Comparison of ENCODE assay signal across 15 cellular contexts in the genomic region with DNA sequence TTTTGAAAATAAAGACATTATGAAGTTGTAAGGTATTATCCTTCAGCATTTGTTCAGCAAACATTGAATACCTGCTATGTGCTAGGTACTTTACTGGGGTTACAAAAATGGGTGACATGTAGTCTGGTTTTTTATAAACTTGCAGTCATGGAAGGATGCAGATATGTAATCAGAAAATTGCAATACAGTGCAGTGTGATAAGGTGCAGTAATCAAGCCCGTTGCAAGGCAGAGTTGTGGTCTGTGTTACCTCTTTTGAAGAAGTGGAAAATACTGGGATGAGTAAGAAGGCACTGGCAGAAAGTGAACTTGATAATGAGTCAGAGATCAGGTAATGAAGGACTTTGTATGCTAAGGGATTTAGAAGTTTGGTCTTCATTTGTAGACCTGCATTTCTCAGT. TPM values are rescaled to one million over a fixed set of nuclear protein-coding genes. Genes with fewer than 3 reads are reported as not detected.
DNase-seq lines count a peak whose midpoint lies in the region; ATAC-seq, FAIRE-seq and TF ChIP-seq lines count a peak whose summit lies in the region.
"Had no signal": no experiment of that assay in that cellular context is flagged by ENCODE, and none has a peak within 500 bp of the region (broad histone marks: within the 10 kb centered on the region; RNA-seq: fewer than 3 reads in every experiment).

No MANE protein-coding gene starts in this region.

- peak overlapping the region; percentile 63 for H3K4me2 ChIP-seq in K562 (ENCODE audit: insufficient read depth, low read length)

- BruUV-seq in K562 (replicated peaks; lab: Mats Ljungman, UMichigan) = no TSS peak

- H3K9me3 Mint-ChIP-seq in stimulated activated memory B cell treated with anti-CD40 and anti-IgM and Interleukin-4, amounts not matched to agents 10 μg/mL and 1 μg/mL and 100 μg/mL, for 72 hours = no peaks in the 10 kb centered on the region

- no peak for FAIRE-seq in K562 (lab: Jason Lieb, UNC)

- no peak overlapping the region for H2AFZ ChIP-seq in K562 (ENCODE audit: low read depth, low read length)

- peaks cover 31% of the 10 kb centered on the region for H3K36me3 Mint-ChIP-seq in stimulated activated memory B cell treated with anti-CD40 and anti-IgM and Interleukin-4, amounts not matched to agents 10 μg/mL and 1 μg/mL and 100 μg/mL, for 72 hours

- H3K36me3 ChIP-seq in K562 (ENCODE audit: control insufficient read depth, insufficient read depth, low read length) = peaks cover 83% of the 10 kb centered on the region

- DNase-seq in activated naive CD4-positive, alpha-beta T cell treated with Interleukin-2 at 50 U/mL for 16 hours = peak; percentile 25
- no peak for DNase-seq in activated naive CD4-positive, alpha-beta T cell (lab: John Stamatoyannopoulos, UW)
- DNase-seq in M059J (ENCODE audit: low read depth) = peak; percentile 56
- peak in 2 of 4 experiments; percentile 44 to 63 for DNase-seq in K562 (ENCODE audit: extremely low read depth in 1 of 4, low spot score in 3 of 4)
- no peak for DNase-seq in NCI-H345 (lab: John Stamatoyannopoulos, UW)
- no peak for DNase-seq in AG20443 (ENCODE audit: low spot score)
- no peak for DNase-seq in HEK293T (ENCODE audit: extremely low spot score)
- DNase-seq: central memory CD4-positive, alpha-beta T cell; mucosa of descending colon; NCI-H1436 treated with DMSO at 0.1 percent for 48 hours had no signal

- peak; percentile 75 for ATAC-seq in K562
- peak; percentile 92 for ATAC-seq in stimulated activated memory B cell treated with anti-CD40 and anti-IgM and Interleukin-4, amounts not matched to agents 10 μg/mL and 1 μg/mL and 100 μg/mL, for 72 hours
- ATAC-seq: mucosa of descending colon had no signal

- H3K4me1 ChIP-seq in K562 (replicated peaks in 1 of 2; ENCODE audit: control insufficient read depth in 2 of 2, insufficient read depth in 2 of 2, low read length in 2 of 2) = peaks cover 0 to 25% of the 10 kb centered on the region in 2 experiments; a peak in 4 of 5 replicates

- H3K27me3 Mint-ChIP-seq in stimulated activated memory B cell treated with anti-CD40 and anti-IgM and Interleukin-4, amounts not matched to agents 10 μg/mL and 1 μg/mL and 100 μg/mL, for 72 hours = no peaks in the 10 kb centered on the region

- WGBS in K562 (ENCODE audit: insufficient coverage, low coverage, missing lambda C conversion rate) = 0% methylated on average over 1 of the region's 1 CpG

- H3K4me3 Mint-ChIP-seq in stimulated activated memory B cell treated with anti-CD40 and anti-IgM and Interleukin-4, amounts not matched to agents 10 μg/mL and 1 μg/mL and 100 μg/mL, for 72 hours = no peak overlapping the region

- TF ChIP-seq POLR2A in K562 (conservative IDR thresholded peaks at IDR 0.05) = no peak

- TF ChIP-seq CTCF in K562 (IDR thresholded peaks at IDR 0.05 in 2 of 3, conservative IDR thresholded peaks at IDR 0.05 in 1 of 3; ENCODE audit: insufficient read depth in 2 of 3, low read depth in 1 of 3, low read length in 3 of 3) = no peak

- peak overlapping the region; percentile 20; the same call in 2 of the 3 replicates for H3K27ac ChIP-seq in K562 (ENCODE audit: extremely low read depth, low read depth, low read length)
- H3K27ac ChIP-seq: esophagus muscularis mucosa had no signal

- H3K27me3 ChIP-seq in K562 (ENCODE audit: control insufficient read depth in 2 of 2, insufficient read depth in 2 of 2, low read length in 2 of 2) = no peaks in the 10 kb centered on the region
- H3K27me3 ChIP-seq: esophagus muscularis mucosa had no signal

- peaks cover 19% of the 10 kb centered on the region for H3K4me1 Mint-ChIP-seq in stimulated activated memory B cell treated with anti-CD40 and anti-IgM and Interleukin-4, amounts not matched to agents 10 μg/mL and 1 μg/mL and 100 μg/mL, for 72 hours

- peaks cover 97% of the 10 kb centered on the region for H3K79me2 ChIP-seq in K562 (ENCODE audit: control insufficient read depth, insufficient read depth, low read length)

- peak; percentile 67; the same call in 1 of the 2 replicates for TF ChIP-seq EP300 in K562 (IDR thresholded peaks at IDR 0.05; ENCODE audit: low read length)

- intact Hi-C loops in K562 (cut with micrococcal nuclease) = no loop called here

- peaks cover 5% of the 10 kb centered on the region for H3K9me1 ChIP-seq in K562 (ENCODE audit: control insufficient read depth, insufficient read depth, low read length)

- peaks cover 19% of the 10 kb centered on the region for H4K20me1 ChIP-seq in K562 (replicated peaks; ENCODE audit: control insufficient read depth, insufficient read depth, low read length)

- CTCF ChIA-PET in K562 (lab: Yijun Ruan, JAX; ENCODE audit: low intra/inter-chr PET ratio) = no interaction called here
- CTCF ChIA-PET in HEK293T (lab: Yijun Ruan, JAX) = no interaction called here

- no peak overlapping the region for H3K9ac ChIP-seq in K562 (ENCODE audit: insufficient read depth in 1 of 2, low read depth in 2 of 2, low read length in 2 of 2)

- no peak overlapping the region for H3K27ac Mint-ChIP-seq in stimulated activated memory B cell treated with anti-CD40 and anti-IgM and Interleukin-4, amounts not matched to agents 10 μg/mL and 1 μg/mL and 100 μg/mL, for 72 hours

- H3K4me3 ChIP-seq in K562 = no peak overlapping the region
- H3K4me3 ChIP-seq: esophagus muscularis mucosa, mucosa of descending colon had no signal

- in situ Hi-C loops in K562 (cut with MboI) = no loop called here

- TF ChIP-seq RAD21 in K562 (CRISPR knock-in tag; conservative IDR thresholded peaks at IDR 0.05 in 1 of 2, IDR thresholded peaks at IDR 0.05 in 1 of 2) = no peak

- POLR2A ChIA-PET in K562 (lab: Yijun Ruan, JAX) = no interaction called here
- POLR2A ChIA-PET in HEK293T (lab: Yijun Ruan, JAX) = no interaction called here

- H3K9me3 ChIP-seq in K562 (replicated peaks; ENCODE audit: control insufficient read depth, insufficient read depth, low read depth, low read length) = no peaks in the 10 kb centered on the region
- H3K9me3 ChIP-seq: esophagus muscularis mucosa, mucosa of descending colon had no signal

TF ChIP-seq in K562, 482 proteins besides CTCF, POLR2A, EP300 and RAD21 (continues in another document):
- 0 out of 2 replicates have a peak, but pooled peaks have one; percentile 24 for TF ChIP-seq SPI1 (IDR thresholded peaks at IDR 0.05; ENCODE audit: borderline replicate concordance, low read depth, low read length)
- peak; percentile 45; the same call in 1 of the 2 replicates for TF ChIP-seq POLR2AphosphoS5 (IDR thresholded peaks at IDR 0.05; ENCODE audit: control insufficient read depth, insufficient read depth, low read depth, low read length)
- TF ChIP-seq PML (IDR thresholded peaks at IDR 0.05; ENCODE audit: low read length) = 0 out of 2 replicates have a peak, but pooled peaks have one; percentile 26
- peak; percentile 86 for TF ChIP-seq TCF3 (CRISPR knock-in tag; IDR thresholded peaks at IDR 0.05)

TF ChIP-seq in HEK293T, 16 proteins besides CTCF, POLR2A, EP300 and RAD21 (continues in another document):
- TF ChIP-seq L3MBTL2 (conservative IDR thresholded peaks at IDR 0.05) = no peak
- no peak for TF ChIP-seq LEF1 (IDR thresholded peaks at IDR 0.05; ENCODE audit: borderline replicate concordance)
- TF ChIP-seq SP1 (IDR thresholded peaks at IDR 0.05) = no peak
- no peak for TF ChIP-seq CTBP1 (IDR thresholded peaks at IDR 0.05; ENCODE audit: borderline replicate concordance)
- TF ChIP-seq ZNF384 (IDR thresholded peaks at IDR 0.05) = no peak
- TF ChIP-seq SUZ12 (IDR thresholded peaks at IDR 0.05) = no peak
- TF ChIP-seq BHLHE40 (IDR thresholded peaks at IDR 0.05; ENCODE audit: borderline replicate concordance) = no peak
- no peak for TF ChIP-seq FOXA1 (IDR thresholded peaks at IDR 0.05)
- no peak for TF ChIP-seq NFRKB (IDR thresholded peaks at IDR 0.05)
- TF ChIP-seq ARNT (IDR thresholded peaks at IDR 0.05) = no peak
- TF ChIP-seq ELF4 (IDR thresholded peaks at IDR 0.05) = no peak

RNA-seq across cellular contexts. Expression of gene FBXO7, which starts 8.1 kb away (rescaled TPM):
- 84.5 and 91.6 TPM in 2 replicates for total RNA-seq in M059J (2014; rRNA removed; shearing (Covaris generic))
- 43.4 and 97.2 TPM in 2 replicates for total RNA-seq in K562 (2011; cell fraction: chromatin; rRNA removed; ENCODE audit: low replicate concordance)
- total RNA-seq in K562 (2011; cell fraction: nucleolus; rRNA removed) = 28.3 and 35.4 TPM in 2 replicates
- 62.3 and 85.1 TPM in 2 replicates for total RNA-seq in K562 (2011; cell fraction: nucleoplasm; rRNA removed)
- total RNA-seq in K562 (2014; rRNA removed) = 72.5 and 77.3 TPM in 2 replicates
- total RNA-seq in K562 (2014; rRNA removed; fragmentation: Illumina TruSeq; extraction: Trizol) = 114 and 123 TPM in 2 replicates
- 103 and 107 TPM in 2 replicates for total RNA-seq in K562 (2015; rRNA removed; fragmentation: Illumina TruSeq; extraction: Trizol)
- total RNA-seq in K562 (2021) = 85.2 and 94.0 TPM in 2 replicates
- polyA plus RNA-seq in K562 (2011; rRNA removed) = 162 and 169 TPM in 2 replicates
- 131 and 186 TPM in 2 replicates for polyA plus RNA-seq in K562 (2011; cell fraction: cytosol; rRNA removed)
- polyA plus RNA-seq in K562 (2011; cell fraction: nucleus; rRNA removed) = 86.0 and 126 TPM in 2 replicates
- 73.4 and 85.3 TPM in 2 replicates for polyA plus RNA-seq in K562 (2012)
- polyA plus RNA-seq in K562 (2014; fragmentation: Illumina TruSeq; extraction: Trizol) = 126 and 146 TPM in 2 replicates
- 10 to 100 TPM; 34.0 to 45.5 TPM for polyA plus RNA-seq in K562 (2014; fragmentation: Nextera tagmentation; extraction: Ambion mirVana)
- 82.4 and 89.0 TPM in 2 replicates for polyA plus RNA-seq in K562 (2014; rRNA removed)
- polyA minus RNA-seq in K562 (2011; rRNA and poly(A)+ RNA removed) = 181 and 215 TPM in 2 replicates
- polyA minus RNA-seq in K562 (2011; cell fraction: cytosol; rRNA and poly(A)+ RNA removed) = 69.9 TPM in 2 replicates
- 32.0 and 62.6 TPM in 2 replicates for polyA minus RNA-seq in K562 (2011; cell fraction: nucleus; rRNA and poly(A)+ RNA removed)

RNA-seq across cellular contexts. Expression of gene BPIFC, which starts 18.5 kb away (rescaled TPM):
- not detected in 2 replicates for total RNA-seq in M059J (2014; rRNA removed; shearing (Covaris generic))
- total RNA-seq in K562 (2011; cell fraction: chromatin; rRNA removed; ENCODE audit: low replicate concordance) = not detected in 2 replicates
- not detected in 2 replicates for total RNA-seq in K562 (2011; cell fraction: nucleolus; rRNA removed)
- not detected in 2 replicates for total RNA-seq in K562 (2011; cell fraction: nucleoplasm; rRNA removed)
- total RNA-seq in K562 (2014; rRNA removed) (not detected in 2 replicates), K562 (2014; rRNA removed; fragmentation: Illumina TruSeq; extraction: Trizol) (not detected in 2 replicates), K562 (2015; rRNA removed; fragmentation: Illumina TruSeq; extraction: Trizol) (not detected in 2 replicates), K562 (2021) (not detected in 2 replicates)
- polyA plus RNA-seq in K562 (2011; rRNA removed) (not detected in 2 replicates), K562 (2014; fragmentation: Illumina TruSeq; extraction: Trizol) (not detected in 2 replicates), K562 (2014; fragmentation: Nextera tagmentation; extraction: Ambion mirVana) (not detected), K562 (2014; rRNA removed) (not detected in 2 replicates)
- not detected in 2 replicates for polyA plus RNA-seq in K562 (2011; cell fraction: cytosol; rRNA removed)
- polyA plus RNA-seq in K562 (2011; cell fraction: nucleus; rRNA removed) = not detected in 2 replicates
- not detected in 2 replicates for polyA plus RNA-seq in K562 (2012)
- not detected in 2 replicates for polyA minus RNA-seq in K562 (2011; rRNA and poly(A)+ RNA removed)
- polyA minus RNA-seq in K562 (2011; cell fraction: cytosol; rRNA and poly(A)+ RNA removed) = not detected in 2 replicates
- polyA minus RNA-seq in K562 (2011; cell fraction: nucleus; rRNA and poly(A)+ RNA removed) = not detected in 2 replicates
- total RNA-seq: esophagus muscularis mucosa; mucosa of descending colon; pulmonary artery endothelial cell; T-helper 1 cell treated with Interleukin-12 subunit alpha and Interleukin-12 subunit beta and Interleukin-4 antibody, amounts not matched to agents 30 ng/mL and 1 ng/mL, for 36 hours; ureter had no signal

Comparison
In these comparisons a context has a peak if more than half of its experiments do, and no peak if none do; other contexts are left out.
1. DNase-seq: peak in activated naive CD4-positive, alpha-beta T cell treated with Interleukin-2 at 50 U/mL for 16 hours (single experiment) and M059J (single experiment); none in activated naive CD4-positive, alpha-beta T cell (0 of 4), NCI-H345 (single experiment), AG20443 (single experiment) and HEK293T (single experiment).